Comparison of ENCODE assay signal across 10 cellular contexts in the genomic region with DNA sequence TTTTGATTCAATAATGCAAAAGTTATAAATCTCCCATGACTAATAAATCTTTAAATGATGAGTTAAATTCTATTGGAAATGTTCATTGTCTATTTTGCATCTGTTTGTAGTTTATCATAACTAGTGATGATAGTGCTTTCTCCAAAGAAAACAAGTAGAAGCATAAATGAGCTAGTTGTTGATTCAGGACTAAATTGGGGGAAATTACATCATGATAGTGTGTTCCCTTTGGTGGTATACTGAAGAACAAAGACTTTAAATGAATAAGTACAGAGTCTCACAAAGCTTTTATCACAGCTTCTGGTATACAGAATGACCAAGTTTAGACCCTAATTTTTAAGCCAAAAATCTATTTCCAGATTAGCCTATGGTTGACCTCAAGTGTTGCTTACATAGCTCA.
"Had no signal": no experiment of that assay in that cellular context is flagged by ENCODE, and none has a peak within 500 bp of the region (broad histone marks: within the 10 kb centered on the region; RNA-seq: fewer than 3 reads in every experiment).

No MANE protein-coding gene starts in this region.

- H3K4me2 ChIP-seq: GM23338 had no signal

- DNase-seq: GM23248, GOT3, H7, H9, HCEC 1CT, HFFc6 had no signal

- H3K9me3 ChIP-seq: HAP-1 had no signal

- H3K4me3 ChIP-seq: GM23248, GM23338, HAP-1 had no signal

- H2AFZ ChIP-seq: GM23248, GM23338 had no signal

- H3K36me3 ChIP-seq: HAP-1 had no signal

- H3K4me1 ChIP-seq: HAP-1 had no signal

- FAIRE-seq: H1, H54 had no signal

- H3K27ac ChIP-seq: GM23248 had no signal

- H3K9ac ChIP-seq: GM23248 had no signal
